1 cellular context compared by ENCODE assay signal in the genomic region with DNA sequence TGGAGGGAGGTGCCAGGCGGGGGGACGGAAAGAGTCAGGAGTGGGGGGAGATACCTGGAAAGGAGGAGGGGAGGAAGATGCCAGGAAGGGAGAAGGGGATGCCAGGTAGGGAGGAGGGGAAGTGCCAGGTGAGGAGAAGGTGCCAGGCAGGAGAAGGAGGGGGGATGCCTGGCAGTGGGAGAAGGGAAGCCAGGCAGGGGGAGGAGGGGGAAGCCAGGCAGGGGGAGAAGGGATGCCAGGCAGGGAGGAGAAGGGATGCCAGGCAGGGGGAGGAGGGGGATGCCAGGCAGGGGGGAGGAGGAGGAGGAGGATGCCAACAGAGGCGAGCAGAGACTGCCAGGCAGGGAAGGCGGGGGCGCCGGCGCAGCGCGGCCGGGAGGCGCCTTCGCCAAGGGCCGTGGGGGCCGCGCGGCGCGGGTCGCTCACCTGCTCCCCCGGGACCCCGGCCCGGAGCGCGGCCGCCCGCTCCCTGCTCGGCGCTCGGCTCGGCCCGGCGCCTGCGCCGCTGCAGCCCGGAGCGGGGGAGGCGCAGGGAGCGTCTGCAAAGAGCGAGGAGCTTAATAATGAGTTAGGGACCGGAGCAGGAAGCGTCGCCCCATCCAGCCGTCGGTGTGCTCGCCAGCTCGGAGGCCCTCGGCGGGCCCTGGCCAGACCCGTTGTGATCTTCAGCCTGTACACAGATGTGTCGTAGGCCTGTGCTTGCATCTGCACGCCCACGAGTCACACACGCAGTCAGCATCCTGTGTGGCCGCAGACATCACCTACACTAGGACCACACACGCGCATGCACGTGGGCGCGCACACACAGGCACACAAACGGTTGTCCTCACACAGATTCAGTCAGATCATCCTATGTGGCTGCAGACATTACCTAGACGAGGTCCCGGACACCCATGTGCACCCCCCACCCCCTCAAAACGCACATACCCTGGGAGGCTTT.
TF ChIP-seq lines count a peak whose summit lies in the region.

No MANE protein-coding gene starts in this region.

TF ChIP-seq in K562, 482 proteins besides CTCF, POLR2A, EP300 and RAD21 (continued from another document and continues in another):
- TF ChIP-seq, protein P1, sequence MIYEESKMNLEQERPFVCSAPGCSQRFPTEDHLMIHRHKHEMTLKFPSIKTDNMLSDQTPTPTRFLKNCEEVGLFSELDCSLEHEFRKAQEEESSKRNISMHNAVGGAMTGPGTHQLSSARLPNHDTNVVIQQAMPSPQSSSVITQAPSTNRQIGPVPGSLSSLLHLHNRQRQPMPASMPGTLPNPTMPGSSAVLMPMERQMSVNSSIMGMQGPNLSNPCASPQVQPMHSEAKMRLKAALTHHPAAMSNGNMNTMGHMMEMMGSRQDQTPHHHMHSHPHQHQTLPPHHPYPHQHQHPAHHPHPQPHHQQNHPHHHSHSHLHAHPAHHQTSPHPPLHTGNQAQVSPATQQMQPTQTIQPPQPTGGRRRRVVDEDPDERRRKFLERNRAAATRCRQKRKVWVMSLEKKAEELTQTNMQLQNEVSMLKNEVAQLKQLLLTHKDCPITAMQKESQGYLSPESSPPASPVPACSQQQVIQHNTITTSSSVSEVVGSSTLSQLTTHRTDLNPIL (CRISPR knock-in tag; IDR thresholded peaks at IDR 0.05), result no peak
- TF ChIP-seq EGR1 (conservative IDR thresholded peaks at IDR 0.05) (peak; percentile 87), NFIC (IDR thresholded peaks at IDR 0.05) (0 out of 2 replicates have a peak, but pooled peaks have one; percentile 33), TBL1XR1 (IDR thresholded peaks at IDR 0.05; ENCODE audit: low read length in 2 of 2) (no peak), HEY1 (CRISPR knock-in tag; IDR thresholded peaks at IDR 0.05; ENCODE audit: borderline replicate concordance) (no peak), PTBP1 (IDR thresholded peaks at IDR 0.05; ENCODE audit: low read depth, low read length) (no peak), ZKSCAN3 (CRISPR knock-in tag; IDR thresholded peaks at IDR 0.05) (no peak), TFAM (CRISPR knock-in tag; conservative IDR thresholded peaks at IDR 0.05) (no peak), ZNF695 (CRISPR knock-in tag; IDR thresholded peaks at IDR 0.05) (no peak), POLR3G (IDR thresholded peaks at IDR 0.05; ENCODE audit: extremely low read depth, insufficient read length, insufficient replicate concordance) (no peak), GATAD2A (IDR thresholded peaks at IDR 0.05) (no peak), TAF7 (tag; IDR thresholded peaks at IDR 0.05) (no peak), TGIF2 (CRISPR knock-in tag; IDR thresholded peaks at IDR 0.05) (no peak), EHMT2 (IDR thresholded peaks at IDR 0.05) (peak; percentile 21; the same call in 1 of the 2 replicates), L3MBTL2 (IDR thresholded peaks at IDR 0.05) (peak; percentile 79), MAZ (CRISPR knock-in tag; conservative IDR thresholded peaks at IDR 0.05 in 1 of 2, IDR thresholded peaks at IDR 0.05 in 1 of 2) (0 out of 4 replicates have a peak, but pooled peaks of 1 of the 2 experiments have one; percentile 32), NKRF (IDR thresholded peaks at IDR 0.05; ENCODE audit: borderline replicate concordance) (no peak), NR4A1 (CRISPR knock-in tag; IDR thresholded peaks at IDR 0.05) (no peak), NR4A1 (tag; IDR thresholded peaks at IDR 0.05) (no peak), ZNF354B (CRISPR knock-in tag; IDR thresholded peaks at IDR 0.05) (no peak), MTA3 (IDR thresholded peaks at IDR 0.05; ENCODE audit: borderline replicate concordance) (0 out of 2 replicates have a peak, but pooled peaks have one; percentile 63), ZSCAN29 (IDR thresholded peaks at IDR 0.05) (no peak), NCOA6 (IDR thresholded peaks at IDR 0.05) (peak; percentile 73; the same call in 1 of the 2 replicates), TSC22D4 (tag; IDR thresholded peaks at IDR 0.05) (no peak), ZNF778 (CRISPR knock-in tag; IDR thresholded peaks at IDR 0.05) (no peak), ZBED1 (IDR thresholded peaks at IDR 0.05) (no peak), ELF1 (tag; IDR thresholded peaks at IDR 0.05) (peak; percentile 63), TEAD4 (IDR thresholded peaks at IDR 0.05; ENCODE audit: low read length) (peak; percentile 16; the same call in 1 of the 2 replicates), TEAD4 (CRISPR knock-in tag; IDR thresholded peaks at IDR 0.05; ENCODE audit: borderline replicate concordance) (no peak), HDAC8 (tag; IDR thresholded peaks at IDR 0.05) (no peak), BHLHE40 (IDR thresholded peaks at IDR 0.05; ENCODE audit: low read length) (no peak; the same call in 1 of the 2 replicates), KLF16 (IDR thresholded peaks at IDR 0.05) (no peak), SIX5 (IDR thresholded peaks at IDR 0.05; ENCODE audit: borderline replicate concordance in 1 of 2, insufficient read depth in 1 of 2, low read depth in 1 of 2, low read length in 2 of 2) (no peak), ZNF584 (CRISPR knock-in tag; IDR thresholded peaks at IDR 0.05; ENCODE audit: low read depth) (no peak), MYC (IDR thresholded peaks at IDR 0.05; ENCODE audit: low read depth, low read length) (peak; percentile 39; the same call in 1 of the 2 replicates), MYC (CRISPR knock-in tag; IDR thresholded peaks at IDR 0.05; ENCODE audit: borderline replicate concordance, low read depth) (no peak), PCBP1 (IDR thresholded peaks at IDR 0.05; ENCODE audit: low read depth, low read length, poor library complexity, severe bottlenecking) (no peak), TEAD2 (tag; IDR thresholded peaks at IDR 0.05) (no peak), LCOR (CRISPR knock-in tag; IDR thresholded peaks at IDR 0.05) (no peak), ZNF780A (CRISPR knock-in tag; IDR thresholded peaks at IDR 0.05) (no peak), ZNF23 (CRISPR knock-in tag; IDR thresholded peaks at IDR 0.05) (no peak), HSF4 (CRISPR knock-in tag; IDR thresholded peaks at IDR 0.05; ENCODE audit: borderline replicate concordance) (no peak), SREBF1 (IDR thresholded peaks at IDR 0.05; ENCODE audit: borderline replicate concordance, low read depth, low read length) (no peak)
- TF ChIP-seq, protein P2, sequence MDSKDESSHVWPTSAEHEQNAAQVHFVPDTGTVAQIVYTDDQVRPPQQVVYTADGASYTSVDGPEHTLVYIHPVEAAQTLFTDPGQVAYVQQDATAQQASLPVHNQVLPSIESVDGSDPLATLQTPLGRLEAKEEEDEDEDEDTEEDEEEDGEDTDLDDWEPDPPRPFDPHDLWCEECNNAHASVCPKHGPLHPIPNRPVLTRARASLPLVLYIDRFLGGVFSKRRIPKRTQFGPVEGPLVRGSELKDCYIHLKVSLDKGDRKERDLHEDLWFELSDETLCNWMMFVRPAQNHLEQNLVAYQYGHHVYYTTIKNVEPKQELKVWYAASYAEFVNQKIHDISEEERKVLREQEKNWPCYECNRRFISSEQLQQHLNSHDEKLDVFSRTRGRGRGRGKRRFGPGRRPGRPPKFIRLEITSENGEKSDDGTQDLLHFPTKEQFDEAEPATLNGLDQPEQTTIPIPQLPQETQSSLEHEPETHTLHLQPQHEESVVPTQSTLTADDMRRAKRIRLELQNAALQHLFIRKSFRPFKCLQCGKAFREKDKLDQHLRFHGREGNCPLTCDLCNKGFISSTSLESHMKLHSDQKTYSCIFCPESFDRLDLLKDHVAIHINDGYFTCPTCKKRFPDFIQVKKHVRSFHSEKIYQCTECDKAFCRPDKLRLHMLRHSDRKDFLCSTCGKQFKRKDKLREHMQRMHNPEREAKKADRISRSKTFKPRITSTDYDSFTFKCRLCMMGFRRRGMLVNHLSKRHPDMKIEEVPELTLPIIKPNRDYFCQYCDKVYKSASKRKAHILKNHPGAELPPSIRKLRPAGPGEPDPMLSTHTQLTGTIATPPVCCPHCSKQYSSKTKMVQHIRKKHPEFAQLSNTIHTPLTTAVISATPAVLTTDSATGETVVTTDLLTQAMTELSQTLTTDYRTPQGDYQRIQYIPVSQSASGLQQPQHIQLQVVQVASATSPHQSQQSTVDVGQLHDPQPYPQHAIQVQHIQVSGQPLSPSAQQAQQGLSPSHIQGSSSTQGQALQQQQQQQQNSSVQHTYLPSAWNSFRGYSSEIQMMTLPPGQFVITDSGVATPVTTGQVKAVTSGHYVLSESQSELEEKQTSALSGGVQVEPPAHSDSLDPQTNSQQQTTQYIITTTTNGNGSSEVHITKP (IDR thresholded peaks at IDR 0.05; ENCODE audit: partially characterized antibody), result no peak
- TF ChIP-seq, protein P3, sequence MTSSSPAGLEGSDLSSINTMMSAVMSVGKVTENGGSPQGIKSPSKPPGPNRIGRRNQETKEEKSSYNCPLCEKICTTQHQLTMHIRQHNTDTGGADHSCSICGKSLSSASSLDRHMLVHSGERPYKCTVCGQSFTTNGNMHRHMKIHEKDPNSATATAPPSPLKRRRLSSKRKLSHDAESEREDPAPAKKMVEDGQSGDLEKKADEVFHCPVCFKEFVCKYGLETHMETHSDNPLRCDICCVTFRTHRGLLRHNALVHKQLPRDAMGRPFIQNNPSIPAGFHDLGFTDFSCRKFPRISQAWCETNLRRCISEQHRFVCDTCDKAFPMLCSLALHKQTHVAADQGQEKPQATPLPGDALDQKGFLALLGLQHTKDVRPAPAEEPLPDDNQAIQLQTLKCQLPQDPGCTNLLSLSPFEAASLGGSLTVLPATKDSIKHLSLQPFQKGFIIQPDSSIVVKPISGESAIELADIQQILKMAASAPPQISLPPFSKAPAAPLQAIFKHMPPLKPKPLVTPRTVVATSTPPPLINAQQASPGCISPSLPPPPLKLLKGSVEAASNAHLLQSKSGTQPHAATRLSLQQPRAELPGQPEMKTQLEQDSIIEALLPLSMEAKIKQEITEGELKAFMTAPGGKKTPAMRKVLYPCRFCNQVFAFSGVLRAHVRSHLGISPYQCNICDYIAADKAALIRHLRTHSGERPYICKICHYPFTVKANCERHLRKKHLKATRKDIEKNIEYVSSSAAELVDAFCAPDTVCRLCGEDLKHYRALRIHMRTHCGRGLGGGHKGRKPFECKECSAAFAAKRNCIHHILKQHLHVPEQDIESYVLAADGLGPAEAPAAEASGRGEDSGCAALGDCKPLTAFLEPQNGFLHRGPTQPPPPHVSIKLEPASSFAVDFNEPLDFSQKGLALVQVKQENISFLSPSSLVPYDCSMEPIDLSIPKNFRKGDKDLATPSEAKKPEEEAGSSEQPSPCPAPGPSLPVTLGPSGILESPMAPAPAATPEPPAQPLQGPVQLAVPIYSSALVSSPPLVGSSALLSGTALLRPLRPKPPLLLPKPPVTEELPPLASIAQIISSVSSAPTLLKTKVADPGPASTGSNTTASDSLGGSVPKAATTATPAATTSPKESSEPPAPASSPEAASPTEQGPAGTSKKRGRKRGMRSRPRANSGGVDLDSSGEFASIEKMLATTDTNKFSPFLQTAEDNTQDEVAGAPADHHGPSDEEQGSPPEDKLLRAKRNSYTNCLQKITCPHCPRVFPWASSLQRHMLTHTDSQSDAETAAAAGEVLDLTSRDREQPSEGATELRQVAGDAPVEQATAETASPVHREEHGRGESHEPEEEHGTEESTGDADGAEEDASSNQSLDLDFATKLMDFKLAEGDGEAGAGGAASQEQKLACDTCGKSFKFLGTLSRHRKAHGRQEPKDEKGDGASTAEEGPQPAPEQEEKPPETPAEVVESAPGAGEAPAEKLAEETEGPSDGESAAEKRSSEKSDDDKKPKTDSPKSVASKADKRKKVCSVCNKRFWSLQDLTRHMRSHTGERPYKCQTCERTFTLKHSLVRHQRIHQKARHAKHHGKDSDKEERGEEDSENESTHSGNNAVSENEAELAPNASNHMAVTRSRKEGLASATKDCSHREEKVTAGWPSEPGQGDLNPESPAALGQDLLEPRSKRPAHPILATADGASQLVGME (CRISPR knock-in tag; IDR thresholded peaks at IDR 0.05), result peak; percentile 56; the same call in 1 of the 2 replicates
- TF ChIP-seq, protein P4, sequence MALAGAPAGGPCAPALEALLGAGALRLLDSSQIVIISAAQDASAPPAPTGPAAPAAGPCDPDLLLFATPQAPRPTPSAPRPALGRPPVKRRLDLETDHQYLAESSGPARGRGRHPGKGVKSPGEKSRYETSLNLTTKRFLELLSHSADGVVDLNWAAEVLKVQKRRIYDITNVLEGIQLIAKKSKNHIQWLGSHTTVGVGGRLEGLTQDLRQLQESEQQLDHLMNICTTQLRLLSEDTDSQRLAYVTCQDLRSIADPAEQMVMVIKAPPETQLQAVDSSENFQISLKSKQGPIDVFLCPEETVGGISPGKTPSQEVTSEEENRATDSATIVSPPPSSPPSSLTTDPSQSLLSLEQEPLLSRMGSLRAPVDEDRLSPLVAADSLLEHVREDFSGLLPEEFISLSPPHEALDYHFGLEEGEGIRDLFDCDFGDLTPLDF (CRISPR knock-in tag; IDR thresholded peaks at IDR 0.05), result no peak
- TF ChIP-seq, protein P5, sequence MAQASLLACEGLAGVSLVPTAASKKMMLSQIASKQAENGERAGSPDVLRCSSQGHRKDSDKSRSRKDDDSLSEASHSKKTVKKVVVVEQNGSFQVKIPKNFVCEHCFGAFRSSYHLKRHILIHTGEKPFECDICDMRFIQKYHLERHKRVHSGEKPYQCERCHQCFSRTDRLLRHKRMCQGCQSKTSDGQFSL (CRISPR knock-in tag; IDR thresholded peaks at IDR 0.05), result 0 out of 2 replicates have a peak, but pooled peaks have one; percentile 56
- TF ChIP-seq, protein P5 (tag; IDR thresholded peaks at IDR 0.05), result no peak
